In genomic region chr1:56028244-56028643, GRCh38 we compare ENCODE assay signal across 27 cellular contexts.
A peak's percentile ranks its signal among the peaks of the same experiment; 100 is the strongest.
DNase-seq lines count a peak whose midpoint lies in the region; ATAC-seq, FAIRE-seq and TF ChIP-seq lines count a peak whose summit lies in the region.
"Had no signal": no experiment of that assay in that cellular context is flagged by ENCODE, and none has a peak within 500 bp of the region (broad histone marks: within the 10 kb centered on the region; RNA-seq: fewer than 3 reads in every experiment).

No MANE protein-coding gene starts in this region.

- DNase-seq in GM12891 (ENCODE audit: insufficient read length, low spot score) (no peak), osteoblast (ENCODE audit: insufficient read length, low spot score, missing footprints) (peak; percentile 39), heart left ventricle (no peak), mucosa of descending colon (no peak)
- DNase-seq in Jurkat, Clone E6-1 (ENCODE audit: low read depth, low spot score), result peak; percentile 39
- DNase-seq in stimulated activated CD4-positive, alpha-beta T cell treated with anti-CD3 and anti-CD28 coated beads, Interleukin-4, amount 100 ng/mL, for 4 hours, result no peak
- DNase-seq: CD4-positive, alpha-beta memory T cell; DMS79; HCEC 1CT; IMR-90; Kasumi-1; MG63; NCI-H1048; NCI-H1436; NCI-H1930; NCI-H345; NCI-H524 treated with DMSO at 0.1 percent for 48 hours; PC-9; SIG-M5; T-cell had no signal

- TF ChIP-seq CTCF in osteoblast (IDR thresholded peaks at IDR 0.05; ENCODE audit: extremely low read depth, low read depth, low read length) (no peak), heart left ventricle (IDR thresholded peaks at IDR 0.05) (no peak), mucosa of descending colon (IDR thresholded peaks at IDR 0.05) (no peak)

- no peaks in the 10 kb centered on the region for H3K4me1 ChIP-seq in osteoblast (ENCODE audit: insufficient read depth, low read length)
- H3K4me1 ChIP-seq in heart left ventricle, result peaks cover 0 to 3% (median 0%) of the 10 kb centered on the region in 12 donors
- H3K4me1 ChIP-seq in mucosa of descending colon (ENCODE audit: low read depth), result no peaks in the 10 kb centered on the region

- ATAC-seq in GM21529 (IDR thresholded peaks at IDR 0.05; ENCODE audit: unreplicated experiment) (peak; percentile 62), heart left ventricle (no peak), HG03025 (IDR thresholded peaks at IDR 0.05; ENCODE audit: low FRiP score, unreplicated experiment) (no peak), mucosa of descending colon (no peak)
- ATAC-seq: SK-N-SH treated with all-trans-retinoic acid at 6 μM for 48 hours, T-cell had no signal

- no peaks in the 10 kb centered on the region for H4K20me1 ChIP-seq in osteoblast (ENCODE audit: insufficient read depth, low read length)

- no peak for TF ChIP-seq POLR2A in GM12891 (IDR thresholded peaks at IDR 0.05; ENCODE audit: low read depth, low read length)
- no peak for TF ChIP-seq POLR2A in heart left ventricle (IDR thresholded peaks at IDR 0.05)

- no peak overlapping the region for H3K4me3 ChIP-seq in Jurkat, Clone E6-1 (ENCODE audit: low read length)
- H3K4me3 ChIP-seq in osteoblast (ENCODE audit: insufficient read depth, low read length) (no peak overlapping the region), heart left ventricle (no peak overlapping the region), mucosa of descending colon (no peak overlapping the region)
- H3K4me3 ChIP-seq: MG63, PC-9 had no signal

- H3K4me2 ChIP-seq in osteoblast (ENCODE audit: insufficient read depth, low read length), result no peak overlapping the region
- H3K4me2 ChIP-seq: PC-9 had no signal

- no peaks in the 10 kb centered on the region for H3K79me2 ChIP-seq in osteoblast (ENCODE audit: insufficient read depth, low read length)

- 91 to 95% (median 93%) methylated on average over 1 of the region's 1 CpG for WGBS in heart left ventricle, 4 donors

- H3K27ac ChIP-seq in osteoblast (ENCODE audit: low read depth, low read length) (no peak overlapping the region), heart left ventricle (no peak overlapping the region)
- H3K27ac ChIP-seq: HL-60, PC-9, RWPE1 had no signal

- H3K36me3 ChIP-seq in osteoblast (ENCODE audit: insufficient read depth, low read length), result no peaks in the 10 kb centered on the region
- H3K36me3 ChIP-seq in heart left ventricle, result no peaks in the 10 kb centered on the region
- no peaks in the 10 kb centered on the region for H3K36me3 ChIP-seq in mucosa of descending colon (ENCODE audit: low read depth)
- H3K36me3 ChIP-seq: MG63 had no signal

- H3K27me3 ChIP-seq in osteoblast (ENCODE audit: insufficient read depth, low read length) (no peaks in the 10 kb centered on the region), heart left ventricle (no peaks in the 10 kb centered on the region)
- H3K27me3 ChIP-seq: MG63 had no signal

- FAIRE-seq in GM12891 (lab: Jason Lieb, UNC), result no peak
- FAIRE-seq: A204.1, GM18507 had no signal

- no peak overlapping the region for H2AFZ ChIP-seq in osteoblast (ENCODE audit: low read length)
- H2AFZ ChIP-seq: PC-9 had no signal

- no peaks in the 10 kb centered on the region for H3K9me3 ChIP-seq in osteoblast (ENCODE audit: low read depth, low read length)
- no peaks in the 10 kb centered on the region for H3K9me3 ChIP-seq in heart left ventricle
- H3K9me3 ChIP-seq in mucosa of descending colon, result no peaks in the 10 kb centered on the region
- H3K9me3 ChIP-seq: MG63 had no signal

- intact Hi-C loops in heart left ventricle (cut with DNase I), result no loop called here
- intact Hi-C loops in mucosa of descending colon (cut with DNase I, micrococcal nuclease), result no loop called here

TF ChIP-seq in GM12891, 5 proteins besides CTCF, POLR2A, EP300 and RAD21:
- TF ChIP-seq POU2F2 (IDR thresholded peaks at IDR 0.05; ENCODE audit: low read depth, low read length) (no peak), PAX5 (IDR thresholded peaks at IDR 0.05; ENCODE audit: insufficient read depth, low read length, severe bottlenecking) (no peak), SPI1 (IDR thresholded peaks at IDR 0.05; ENCODE audit: low read depth, low read length) (peak; percentile 76), POLR2AphosphoS5 (IDR thresholded peaks at IDR 0.05; ENCODE audit: low read depth, low read length) (no peak), TAF1 (IDR thresholded peaks at IDR 0.05; ENCODE audit: low read depth, low read length) (no peak)

Comparison
In these comparisons a context has a peak if more than half of its experiments do, and no peak if none do; other contexts are left out.
1. DNase-seq: peak in Jurkat, Clone E6-1 (single experiment) and osteoblast (single experiment); none in GM12891 (single experiment), heart left ventricle (0 of 5), stimulated activated CD4-positive, alpha-beta T cell treated with anti-CD3 and anti-CD28 coated beads, Interleukin-4, amount 100 ng/mL, for 4 hours (0 of 2) and mucosa of descending colon (0 of 3).